1 cellular context compared by ENCODE assay signal in the genomic region with DNA sequence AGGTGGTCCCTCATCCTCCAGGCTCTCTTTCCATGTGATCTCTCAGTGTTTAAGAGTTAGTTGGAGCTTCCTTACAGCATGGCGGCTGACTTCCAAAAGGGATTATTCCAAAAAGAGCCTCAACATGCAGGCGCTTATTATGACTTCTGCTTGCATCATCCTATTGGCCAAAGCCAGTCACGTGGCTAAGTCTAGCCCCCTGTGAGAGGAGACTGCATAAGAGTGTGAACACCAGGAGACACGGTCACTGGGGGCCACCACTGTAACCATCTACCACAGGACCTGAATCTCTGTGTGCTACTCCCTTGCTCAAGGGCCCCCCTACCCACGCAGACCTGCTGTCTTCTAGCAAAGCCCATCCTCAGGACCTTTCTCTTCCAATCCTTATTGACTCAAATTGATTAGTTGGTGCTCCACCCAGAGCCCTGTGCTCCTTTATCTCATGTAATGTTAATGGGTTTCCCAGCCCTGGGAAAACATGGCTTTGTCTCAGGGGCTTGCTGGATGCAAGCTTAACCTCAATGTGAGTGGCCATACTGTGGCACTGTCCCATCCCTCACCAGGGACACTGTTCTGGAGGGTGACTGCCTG.
TF ChIP-seq lines count a peak whose summit lies in the region.

No MANE protein-coding gene starts in this region.

TF ChIP-seq in IMR-90, 13 proteins besides CTCF, POLR2A, EP300 and RAD21:
- TF ChIP-seq, protein P1, sequence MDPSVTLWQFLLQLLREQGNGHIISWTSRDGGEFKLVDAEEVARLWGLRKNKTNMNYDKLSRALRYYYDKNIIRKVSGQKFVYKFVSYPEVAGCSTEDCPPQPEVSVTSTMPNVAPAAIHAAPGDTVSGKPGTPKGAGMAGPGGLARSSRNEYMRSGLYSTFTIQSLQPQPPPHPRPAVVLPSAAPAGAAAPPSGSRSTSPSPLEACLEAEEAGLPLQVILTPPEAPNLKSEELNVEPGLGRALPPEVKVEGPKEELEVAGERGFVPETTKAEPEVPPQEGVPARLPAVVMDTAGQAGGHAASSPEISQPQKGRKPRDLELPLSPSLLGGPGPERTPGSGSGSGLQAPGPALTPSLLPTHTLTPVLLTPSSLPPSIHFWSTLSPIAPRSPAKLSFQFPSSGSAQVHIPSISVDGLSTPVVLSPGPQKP (IDR thresholded peaks at IDR 0.05; ENCODE audit: borderline replicate concordance, low read depth, low read length) = no peak
- TF ChIP-seq RCOR1 (IDR thresholded peaks at IDR 0.05; ENCODE audit: insufficient replicate concordance, low read length) (no peak), NFE2L2 (IDR thresholded peaks at IDR 0.05; ENCODE audit: low read depth, low read length) (no peak), SMC3 (IDR thresholded peaks at IDR 0.05; ENCODE audit: low read depth, low read length) (no peak), BHLHE40 (IDR thresholded peaks at IDR 0.05; ENCODE audit: low read depth, low read length) (no peak), MAZ (IDR thresholded peaks at IDR 0.05; ENCODE audit: borderline replicate concordance, low read depth, low read length) (no peak), CHD1 (IDR thresholded peaks at IDR 0.05; ENCODE audit: low read depth, low read length) (no peak), CEBPB (IDR thresholded peaks at IDR 0.05; ENCODE audit: low read depth, low read length) (no peak), MAFK (IDR thresholded peaks at IDR 0.05; ENCODE audit: low read depth, low read length) (no peak), RFX5 (IDR thresholded peaks at IDR 0.05; ENCODE audit: low read depth, low read length) (no peak), FOS (IDR thresholded peaks at IDR 0.05; ENCODE audit: low read depth, low read length) (no peak), MXI1 (IDR thresholded peaks at IDR 0.05; ENCODE audit: borderline replicate concordance, low read depth, low read length) (no peak)
- TF ChIP-seq, protein P2, sequence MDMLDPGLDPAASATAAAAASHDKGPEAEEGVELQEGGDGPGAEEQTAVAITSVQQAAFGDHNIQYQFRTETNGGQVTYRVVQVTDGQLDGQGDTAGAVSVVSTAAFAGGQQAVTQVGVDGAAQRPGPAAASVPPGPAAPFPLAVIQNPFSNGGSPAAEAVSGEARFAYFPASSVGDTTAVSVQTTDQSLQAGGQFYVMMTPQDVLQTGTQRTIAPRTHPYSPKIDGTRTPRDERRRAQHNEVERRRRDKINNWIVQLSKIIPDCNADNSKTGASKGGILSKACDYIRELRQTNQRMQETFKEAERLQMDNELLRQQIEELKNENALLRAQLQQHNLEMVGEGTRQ (IDR thresholded peaks at IDR 0.05; ENCODE audit: low read depth, low read length) = no peak
